In the genomic region with DNA sequence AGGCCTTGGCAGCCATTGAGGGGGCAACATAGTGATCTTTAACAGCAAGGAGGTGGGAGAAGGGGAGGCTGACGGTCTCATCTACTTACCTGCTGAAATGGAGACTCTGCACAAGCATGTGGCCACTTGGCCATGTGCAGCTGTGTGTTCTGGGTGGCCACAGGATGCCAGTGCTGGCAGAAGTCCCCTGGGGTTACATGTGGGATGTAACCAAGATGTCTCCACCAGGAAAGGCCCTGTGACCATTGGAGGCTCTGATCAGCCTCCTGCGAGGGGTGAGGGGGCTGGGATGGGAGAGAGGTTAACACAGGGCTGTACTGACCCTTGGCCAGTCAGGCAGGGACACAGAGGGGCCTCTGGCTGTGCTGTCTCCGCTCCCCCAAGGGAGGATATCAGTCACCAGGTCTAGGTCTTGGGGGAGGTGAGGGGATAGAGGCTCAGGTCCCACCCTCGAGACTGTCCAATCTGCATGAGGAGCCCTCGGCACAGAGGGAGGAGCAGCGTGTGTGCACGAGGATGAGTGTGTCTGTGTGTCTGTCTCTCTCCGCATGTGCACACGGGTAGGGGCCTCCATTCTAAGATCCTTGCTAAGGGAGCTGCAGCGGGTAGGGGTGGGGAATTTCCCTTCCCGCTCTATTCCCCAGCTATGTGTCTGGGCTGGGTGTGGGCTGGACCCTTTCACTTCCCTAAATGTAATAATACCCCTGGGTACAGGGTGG, we compare ENCODE assay signal across 8 cellular contexts. TPM values are rescaled to one million over a fixed set of nuclear protein-coding genes. Genes with fewer than 3 reads are reported as not detected.
DNase-seq lines count a peak whose midpoint lies in the region; ATAC-seq and TF ChIP-seq lines count a peak whose summit lies in the region.
"Had no signal": no experiment of that assay in that cellular context is flagged by ENCODE, and none has a peak within 500 bp of the region (broad histone marks: within the 10 kb centered on the region; RNA-seq: fewer than 3 reads in every experiment).

No MANE protein-coding gene starts in this region.

- H3K27ac ChIP-seq in spleen (peak overlapping the region in 3 of 8 donors; percentile 51 to 74 (median 64)), ascending aorta (no peak overlapping the region)

- H3K36me3 ChIP-seq in spleen: peaks cover 0 to 100% (median 70%) of the 10 kb centered on the region in 6 donors
- H3K36me3 ChIP-seq in ascending aorta: peaks cover 63 to 82% of the 10 kb centered on the region in 2 donors

- ATAC-seq in GM19025 (IDR thresholded peaks at IDR 0.05; ENCODE audit: low read depth, unreplicated experiment) (peak; percentile 89), HG02763 (IDR thresholded peaks at IDR 0.05; ENCODE audit: unreplicated experiment) (peak; percentile 86)
- ATAC-seq: HCT116 had no signal

- WGBS in spleen, 5 donors: 58 to 74% (median 68%) methylated on average over 7 to 11 of the region's 11 CpGs

- no peak for TF ChIP-seq POLR2A in spleen (IDR thresholded peaks at IDR 0.05)

- H3K27me3 ChIP-seq in spleen (replicated peaks in 1 of 7) (no peaks in the 10 kb centered on the region), ascending aorta (no peaks in the 10 kb centered on the region)

- DNase-seq in NAMALWA (ENCODE audit: low spot score): peak; percentile 53
- DNase-seq in spleen: peak; percentile 88
- no peak for DNase-seq in AG08396 (ENCODE audit: low spot score)
- no peak for DNase-seq in ascending aorta (ENCODE audit: low spot score in 2 of 2)
- DNase-seq in NCI-H748 treated with DMSO at 0.1 percent for 48 hours (lab: John Stamatoyannopoulos, UW): no peak

- peaks cover 0 to 62% (median 50%) of the 10 kb centered on the region in 6 donors for H3K4me1 ChIP-seq in spleen
- no peaks in the 10 kb centered on the region for H3K4me1 ChIP-seq in ascending aorta

- peak overlapping the region in 1 of 8 donors; percentile 44 for H3K4me3 ChIP-seq in spleen
- H3K4me3 ChIP-seq in ascending aorta: no peak overlapping the region

- intact Hi-C loops in spleen (cut with DNase I; ENCODE audit: low total_unique reads) (no loop called here), ascending aorta (cut with DNase I) (no loop called here)

- TF ChIP-seq CTCF in spleen (IDR thresholded peaks at IDR 0.05 in 8 of 11, conservative IDR thresholded peaks at IDR 0.05 in 3 of 11): no peak
- no peak for TF ChIP-seq CTCF in ascending aorta (IDR thresholded peaks at IDR 0.05)

- H3K9me3 ChIP-seq in spleen (no peaks in the 10 kb centered on the region), ascending aorta (no peaks in the 10 kb centered on the region)

RNA-seq across cellular contexts. Expression of a gene that starts 19.5 kb away (rescaled TPM):
- total RNA-seq in spleen (100 to 1,000 TPM in 1 of 7 donors, 10 to 100 TPM in 6; 42.7 to 100 (median 59.6) TPM), ascending aorta (36.3 TPM)
- 10 to 100 TPM; 22.2 to 50.0 (median 31.9) TPM for polyA plus RNA-seq in spleen

RNA-seq across cellular contexts. Expression of a gene that starts 50.2 kb away (rescaled TPM):
- 10 to 100 TPM; 12.1 to 25.6 (median 17.8) TPM for total RNA-seq in spleen
- 1 to 10 TPM; 6.0 to 8.9 (median 8.1) TPM for polyA plus RNA-seq in spleen
- total RNA-seq in ascending aorta: 12.1 TPM

Comparison
In these comparisons a context has a peak if more than half of its experiments do, and no peak if none do; other contexts are left out.
1. DNase-seq: peak in NAMALWA (single experiment) and spleen (single experiment); none in AG08396 (single experiment), ascending aorta (0 of 2) and NCI-H748 treated with DMSO at 0.1 percent for 48 hours (single experiment).